ENCODE assay signal across 8 cellular contexts in genomic region chr6:26198626-26199056, GRCh38.
DNase-seq lines count a peak whose midpoint lies in the region; ATAC-seq and TF ChIP-seq lines count a peak whose summit lies in the region.

No MANE protein-coding gene starts in this region.

- no peaks in the 10 kb centered on the region for H3K36me3 ChIP-seq in rectal smooth muscle tissue (ENCODE audit: control insufficient read depth, insufficient read depth, low read length)
- no peaks in the 10 kb centered on the region for H3K36me3 ChIP-seq in WERI-Rb-1

- peak; percentile 85 for DNase-seq in NCI-H748 treated with DMSO at 0.1 percent for 48 hours (lab: John Stamatoyannopoulos, UW)
- DNase-seq in NCI-H748 (lab: John Stamatoyannopoulos, UW; ENCODE audit: unreplicated experiment), result no peak
- DNase-seq in foreskin fibroblast, result no peak
- DNase-seq in WERI-Rb-1, result no peak
- no peak for DNase-seq in stimulated activated CD4-positive, alpha-beta T cell treated with anti-CD3 and anti-CD28 coated beads, Interleukin-15, amount 100 ng/mL, for 24 hours

- H3K27me3 ChIP-seq in rectal smooth muscle tissue (ENCODE audit: control insufficient read depth, insufficient read depth, low read length), result no peaks in the 10 kb centered on the region
- H3K27me3 ChIP-seq in WERI-Rb-1 (ENCODE audit: insufficient read depth, low read depth, severe bottlenecking), result no peaks in the 10 kb centered on the region

- H3K9ac ChIP-seq in rectal smooth muscle tissue (ENCODE audit: low read length), result peak overlapping the region; percentile 97

- ATAC-seq in HG03139 (IDR thresholded peaks at IDR 0.05; ENCODE audit: unreplicated experiment), result peak; percentile 2

- peak overlapping the region; percentile 88 for H3K27ac ChIP-seq in VCaP
- H3K27ac ChIP-seq in rectal smooth muscle tissue (ENCODE audit: low read depth, low read length), result peak overlapping the region; percentile 98
- no peak overlapping the region for H3K27ac ChIP-seq in WERI-Rb-1

- no peak for TF ChIP-seq CTCF in VCaP (conservative IDR thresholded peaks at IDR 0.05)
- no peak for TF ChIP-seq CTCF in foreskin fibroblast (IDR thresholded peaks at IDR 0.05; ENCODE audit: low read depth, low read length)
- no peak for TF ChIP-seq CTCF in WERI-Rb-1 (IDR thresholded peaks at IDR 0.05; ENCODE audit: low read depth, low read length)

- H3K4me3 ChIP-seq in foreskin fibroblast (ENCODE audit: low read depth in 1 of 2, low read length in 2 of 2) (peak overlapping the region; percentile 62 to 73), rectal smooth muscle tissue (ENCODE audit: low read length) (peak overlapping the region; percentile 94), WERI-Rb-1 (ENCODE audit: low read depth, low read length) (no peak overlapping the region)

- peaks cover 8% of the 10 kb centered on the region for H3K4me1 ChIP-seq in rectal smooth muscle tissue (ENCODE audit: control insufficient read depth, insufficient read depth, low read length)

- peaks cover 9% of the 10 kb centered on the region for H3K9me3 ChIP-seq in WERI-Rb-1 (ENCODE audit: severe bottlenecking)
